In genomic region chr1:201481761-201482493, GRCh38 we compare ENCODE assay signal across 1 cellular context.
TF ChIP-seq lines count a peak whose summit lies in the region.

No MANE protein-coding gene starts in this region.

TF ChIP-seq in HepG2, 621 proteins besides CTCF, POLR2A, EP300 and RAD21 (continued from another document and continues in another):
- TF ChIP-seq PHF21A (CRISPR knock-in tag; IDR thresholded peaks at IDR 0.05) (peak; percentile 79; the same call in 1 of the 2 replicates), ZGPAT (CRISPR knock-in tag; IDR thresholded peaks at IDR 0.05) (peak; percentile 66; the same call in 1 of the 2 replicates), ZNF800 (CRISPR knock-in tag; IDR thresholded peaks at IDR 0.05) (peak; percentile 55; the same call in 1 of the 2 replicates), ZNF501 (CRISPR knock-in tag; IDR thresholded peaks at IDR 0.05) (peak; percentile 57), GATAD2A (CRISPR knock-in tag; IDR thresholded peaks at IDR 0.05) (peak; percentile 27; the same call in 1 of the 2 replicates), CBX5 (CRISPR knock-in tag; IDR thresholded peaks at IDR 0.05; ENCODE audit: borderline replicate concordance) (no peak), ZBTB38 (CRISPR knock-in tag; IDR thresholded peaks at IDR 0.05) (no peak), ZNF737 (CRISPR knock-in tag; IDR thresholded peaks at IDR 0.05; ENCODE audit: borderline replicate concordance) (0 out of 2 replicates have a peak, but pooled peaks have one; percentile 40), ZNF776 (CRISPR knock-in tag; IDR thresholded peaks at IDR 0.05) (peak; percentile 37; the same call in 1 of the 2 replicates), CCAR2 (optimal IDR thresholded peaks at IDR 0.05; ENCODE audit: low read depth, low read length) (no peak), HNRNPLL (IDR thresholded peaks at IDR 0.05; ENCODE audit: low read depth, low read length, poor library complexity, severe bottlenecking) (peak; percentile 45), MYNN (CRISPR knock-in tag; IDR thresholded peaks at IDR 0.05; ENCODE audit: low read depth) (no peak), MAZ (IDR thresholded peaks at IDR 0.05; ENCODE audit: borderline replicate concordance, low read depth, low read length) (peak; percentile 18; the same call in 1 of the 2 replicates), MAZ (CRISPR knock-in tag; IDR thresholded peaks at IDR 0.05; ENCODE audit: low read depth) (peak; percentile 84), IRF2 (CRISPR knock-in tag; IDR thresholded peaks at IDR 0.05) (no peak), ISL2 (CRISPR knock-in tag; IDR thresholded peaks at IDR 0.05) (0 out of 2 replicates have a peak, but pooled peaks have one; percentile 27), MED13 (CRISPR knock-in tag; IDR thresholded peaks at IDR 0.05) (0 out of 2 replicates have a peak, but pooled peaks have one; percentile 33), REL (CRISPR knock-in tag; conservative IDR thresholded peaks at IDR 0.05) (no peak), ZBTB7A (CRISPR knock-in tag; IDR thresholded peaks at IDR 0.05) (peak; percentile 72; the same call in 1 of the 2 replicates), FOXK1 (CRISPR knock-in tag; IDR thresholded peaks at IDR 0.05; ENCODE audit: borderline replicate concordance, low read depth) (no peak), NR2C2 (CRISPR knock-in tag; IDR thresholded peaks at IDR 0.05; ENCODE audit: borderline replicate concordance) (peak; percentile 7; the same call in 1 of the 2 replicates), HHEX (CRISPR knock-in tag; IDR thresholded peaks at IDR 0.05) (0 out of 2 replicates have a peak, but pooled peaks have one; percentile 20), ZNF256 (CRISPR knock-in tag; conservative IDR thresholded peaks at IDR 0.05) (no peak), ZKSCAN8 (CRISPR knock-in tag; IDR thresholded peaks at IDR 0.05; ENCODE audit: borderline replicate concordance) (no peak; the same call in 1 of the 2 replicates), ZNF605 (CRISPR knock-in tag; IDR thresholded peaks at IDR 0.05) (0 out of 2 replicates have a peak, but pooled peaks have one; percentile 44), ZFP41 (CRISPR knock-in tag; IDR thresholded peaks at IDR 0.05; ENCODE audit: borderline replicate concordance) (no peak), HNRNPL (IDR thresholded peaks at IDR 0.05; ENCODE audit: low read depth, low read length) (0 out of 2 replicates have a peak, but pooled peaks have one; percentile 56), ZKSCAN1 (IDR thresholded peaks at IDR 0.05; ENCODE audit: low read length) (no peak), PITX1 (CRISPR knock-in tag; IDR thresholded peaks at IDR 0.05) (peak; percentile 72; the same call in 1 of the 2 replicates), FOXC1 (CRISPR knock-in tag; IDR thresholded peaks at IDR 0.05; ENCODE audit: borderline replicate concordance) (0 out of 2 replicates have a peak, but pooled peaks have one; percentile 53), ELF1 (CRISPR knock-in tag; IDR thresholded peaks at IDR 0.05) (peak; percentile 14; the same call in 1 of the 2 replicates), ZNF770 (CRISPR knock-in tag; IDR thresholded peaks at IDR 0.05) (peak; percentile 71), ZNF343 (CRISPR knock-in tag; IDR thresholded peaks at IDR 0.05) (peak; percentile 62; the same call in 1 of the 2 replicates), STAG1 (CRISPR knock-in tag; IDR thresholded peaks at IDR 0.05) (peak; percentile 98), MAFF (IDR thresholded peaks at IDR 0.05; ENCODE audit: low read depth, low read length) (no peak), TBX3 (IDR thresholded peaks at IDR 0.05; ENCODE audit: borderline replicate concordance) (no peak), ZNF597 (CRISPR knock-in tag; IDR thresholded peaks at IDR 0.05) (no peak), ZNF556 (CRISPR knock-in tag; IDR thresholded peaks at IDR 0.05; ENCODE audit: borderline replicate concordance) (peak; percentile 67; the same call in 1 of the 2 replicates), AKAP8 (CRISPR knock-in tag; IDR thresholded peaks at IDR 0.05) (no peak), BRD4 (CRISPR knock-in tag; IDR thresholded peaks at IDR 0.05) (no peak), KLF16 (CRISPR knock-in tag; IDR thresholded peaks at IDR 0.05) (peak in 1 of 2 experiments; percentile 73; a peak in 1 of 4 replicates), ZNF280D (CRISPR knock-in tag; IDR thresholded peaks at IDR 0.05) (0 out of 2 replicates have a peak, but pooled peaks have one; percentile 17), ZNF629 (CRISPR knock-in tag; conservative IDR thresholded peaks at IDR 0.05) (no peak)
- TF ChIP-seq, protein P1, sequence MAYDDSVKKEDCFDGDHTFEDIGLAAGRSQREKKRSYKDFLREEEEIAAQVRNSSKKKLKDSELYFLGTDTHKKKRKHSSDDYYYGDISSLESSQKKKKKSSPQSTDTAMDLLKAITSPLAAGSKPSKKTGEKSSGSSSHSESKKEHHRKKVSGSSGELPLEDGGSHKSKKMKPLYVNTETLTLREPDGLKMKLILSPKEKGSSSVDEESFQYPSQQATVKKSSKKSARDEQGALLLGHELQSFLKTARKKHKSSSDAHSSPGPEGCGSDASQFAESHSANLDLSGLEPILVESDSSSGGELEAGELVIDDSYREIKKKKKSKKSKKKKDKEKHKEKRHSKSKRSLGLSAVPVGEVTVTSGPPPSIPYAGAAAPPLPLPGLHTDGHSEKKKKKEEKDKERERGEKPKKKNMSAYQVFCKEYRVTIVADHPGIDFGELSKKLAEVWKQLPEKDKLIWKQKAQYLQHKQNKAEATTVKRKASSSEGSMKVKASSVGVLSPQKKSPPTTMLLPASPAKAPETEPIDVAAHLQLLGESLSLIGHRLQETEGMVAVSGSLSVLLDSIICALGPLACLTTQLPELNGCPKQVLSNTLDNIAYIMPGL (CRISPR knock-in tag; IDR thresholded peaks at IDR 0.05; ENCODE audit: borderline replicate concordance in 1 of 2, low read depth in 1 of 2), result peak; percentile 81 to 93; a peak in 3 of 4 replicates
- TF ChIP-seq, protein P2, sequence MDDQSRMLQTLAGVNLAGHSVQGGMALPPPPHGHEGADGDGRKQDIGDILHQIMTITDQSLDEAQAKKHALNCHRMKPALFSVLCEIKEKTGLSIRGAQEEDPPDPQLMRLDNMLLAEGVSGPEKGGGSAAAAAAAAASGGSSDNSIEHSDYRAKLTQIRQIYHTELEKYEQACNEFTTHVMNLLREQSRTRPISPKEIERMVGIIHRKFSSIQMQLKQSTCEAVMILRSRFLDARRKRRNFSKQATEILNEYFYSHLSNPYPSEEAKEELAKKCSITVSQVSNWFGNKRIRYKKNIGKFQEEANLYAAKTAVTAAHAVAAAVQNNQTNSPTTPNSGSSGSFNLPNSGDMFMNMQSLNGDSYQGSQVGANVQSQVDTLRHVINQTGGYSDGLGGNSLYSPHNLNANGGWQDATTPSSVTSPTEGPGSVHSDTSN (CRISPR knock-in tag; IDR thresholded peaks at IDR 0.05; ENCODE audit: borderline replicate concordance), result no peak
- TF ChIP-seq, protein P3, sequence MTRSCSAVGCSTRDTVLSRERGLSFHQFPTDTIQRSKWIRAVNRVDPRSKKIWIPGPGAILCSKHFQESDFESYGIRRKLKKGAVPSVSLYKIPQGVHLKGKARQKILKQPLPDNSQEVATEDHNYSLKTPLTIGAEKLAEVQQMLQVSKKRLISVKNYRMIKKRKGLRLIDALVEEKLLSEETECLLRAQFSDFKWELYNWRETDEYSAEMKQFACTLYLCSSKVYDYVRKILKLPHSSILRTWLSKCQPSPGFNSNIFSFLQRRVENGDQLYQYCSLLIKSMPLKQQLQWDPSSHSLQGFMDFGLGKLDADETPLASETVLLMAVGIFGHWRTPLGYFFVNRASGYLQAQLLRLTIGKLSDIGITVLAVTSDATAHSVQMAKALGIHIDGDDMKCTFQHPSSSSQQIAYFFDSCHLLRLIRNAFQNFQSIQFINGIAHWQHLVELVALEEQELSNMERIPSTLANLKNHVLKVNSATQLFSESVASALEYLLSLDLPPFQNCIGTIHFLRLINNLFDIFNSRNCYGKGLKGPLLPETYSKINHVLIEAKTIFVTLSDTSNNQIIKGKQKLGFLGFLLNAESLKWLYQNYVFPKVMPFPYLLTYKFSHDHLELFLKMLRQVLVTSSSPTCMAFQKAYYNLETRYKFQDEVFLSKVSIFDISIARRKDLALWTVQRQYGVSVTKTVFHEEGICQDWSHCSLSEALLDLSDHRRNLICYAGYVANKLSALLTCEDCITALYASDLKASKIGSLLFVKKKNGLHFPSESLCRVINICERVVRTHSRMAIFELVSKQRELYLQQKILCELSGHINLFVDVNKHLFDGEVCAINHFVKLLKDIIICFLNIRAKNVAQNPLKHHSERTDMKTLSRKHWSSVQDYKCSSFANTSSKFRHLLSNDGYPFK (CRISPR knock-in tag; IDR thresholded peaks at IDR 0.05; ENCODE audit: borderline replicate concordance), result peak; percentile 12; the same call in 1 of the 2 replicates
